22 cellular contexts compared by ENCODE assay signal in the genomic region with DNA sequence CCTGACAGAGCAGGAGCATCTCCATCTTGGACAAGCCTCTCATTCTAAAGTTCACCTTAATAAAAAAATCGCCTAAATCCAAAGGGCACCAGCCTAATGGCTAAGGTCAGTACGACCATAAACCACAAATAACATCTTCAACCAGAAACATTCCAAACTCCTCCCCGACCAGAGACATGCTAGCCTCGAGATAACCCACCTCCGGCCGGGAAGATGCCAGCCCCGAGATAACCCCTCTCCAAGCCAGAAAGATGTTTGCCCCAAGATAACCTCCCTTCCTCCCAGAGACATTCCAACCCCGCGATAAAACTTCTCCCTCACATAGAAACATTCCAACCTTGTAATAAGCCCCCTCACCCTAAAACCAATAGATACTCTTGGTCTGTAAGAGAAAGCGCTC.
"Had no signal": no experiment of that assay in that cellular context is flagged by ENCODE, and none has a peak within 500 bp of the region (broad histone marks: within the 10 kb centered on the region; RNA-seq: fewer than 3 reads in every experiment).

No MANE protein-coding gene starts in this region.

- H3K27ac Mint-ChIP-seq: activated CD4-positive, alpha-beta memory T cell treated with anti-CD3 and anti-CD28 coated beads, Interleukin-2, amount 10 ng/mL, durations not matched to agents 7 days and 5 days; activated CD4-positive, alpha-beta T cell treated with anti-CD3 and anti-CD28 coated beads, Interleukin-2, amount 10 ng/mL, durations not matched to agents 24 days and 14 days; activated T-helper 17 cell treated with anti-CD3 and anti-CD28 coated beads, Interleukin-2, amount 50 U/mL, for 72 hours; dendritic cell treated with granulocyte-macrophage colony-stimulating factor and Interleukin-4, amounts not matched to agents 40 ng/mL and 50 ng/mL, for 4 days; naive thymus-derived CD4-positive, alpha-beta T cell had no signal

- H3K9ac ChIP-seq: parathyroid adenoma had no signal

- H3K27me3 ChIP-seq: brain microvascular endothelial cell, right atrium auricular region, tibial nerve had no signal

- H3K36me3 ChIP-seq: brain microvascular endothelial cell, left ventricle myocardium inferior, right atrium auricular region, tibial nerve had no signal

- H3K9me3 Mint-ChIP-seq: activated CD4-positive, alpha-beta memory T cell treated with anti-CD3 and anti-CD28 coated beads, Interleukin-2, amount 10 ng/mL, durations not matched to agents 7 days and 5 days; activated CD4-positive, alpha-beta T cell treated with anti-CD3 and anti-CD28 coated beads, Interleukin-2, amount 10 ng/mL, durations not matched to agents 24 days and 14 days; activated T-cell treated with anti-CD3 and anti-CD28 coated beads, Interleukin-2, amount 50 U/mL, for 4 hours; dendritic cell treated with granulocyte-macrophage colony-stimulating factor and Interleukin-4, amounts not matched to agents 40 ng/mL and 50 ng/mL, for 4 days had no signal

- H3K4me1 Mint-ChIP-seq: activated CD4-positive, alpha-beta memory T cell treated with anti-CD3 and anti-CD28 coated beads, Interleukin-2, amount 10 ng/mL, durations not matched to agents 7 days and 5 days; activated CD4-positive, alpha-beta T cell treated with anti-CD3 and anti-CD28 coated beads, Interleukin-2, amount 10 ng/mL, durations not matched to agents 24 days and 14 days; activated T-helper 17 cell treated with anti-CD3 and anti-CD28 coated beads, Interleukin-2, amount 50 U/mL, for 72 hours; naive thymus-derived CD4-positive, alpha-beta T cell; neural crest cell had no signal

- H3K27me3 Mint-ChIP-seq: activated CD4-positive, alpha-beta memory T cell treated with anti-CD3 and anti-CD28 coated beads, Interleukin-2, amount 10 ng/mL, durations not matched to agents 7 days and 5 days had no signal

- DNase-seq: activated CD4-positive, alpha-beta memory T cell treated with anti-CD3 and anti-CD28 coated beads, Interleukin-2, amount 10 ng/mL, durations not matched to agents 7 days and 5 days; activated CD4-positive, alpha-beta T cell treated with anti-CD3 and anti-CD28 coated beads, Interleukin-2, amount 10 ng/mL, durations not matched to agents 24 days and 14 days; activated CD4-positive, CD25-positive, alpha-beta regulatory T cell treated with anti-CD3 and anti-CD28 coated beads, Interleukin-2, amount 50 U/mL, for 72 hours; activated gamma-delta T cell treated with Interleukin-2 at 50 U/mL for 16 hours; activated naive CD4-positive, alpha-beta T cell treated with anti-CD3 and anti-CD28 coated beads, Interleukin-2, amount 50 U/mL, for 16 hours; activated T-cell treated with anti-CD3 and anti-CD28 coated beads, Interleukin-2, amount 50 U/mL, for 4 hours; amniotic stem cell; brain microvascular endothelial cell; central memory CD4-positive, alpha-beta T cell; left ventricle myocardium inferior; midbrain; naive thymus-derived CD4-positive, alpha-beta T cell; nucleus accumbens; stimulated activated CD4-positive, alpha-beta T cell treated with anti-CD3 and anti-CD28 coated beads, Interleukin-2, amount 100 ng/mL, for 48 hours; stimulated activated naive CD4-positive, alpha-beta T cell treated with Interleukin-2 at 50 U/mL for 16 hours; T-helper 2 cell had no signal

- H3K79me2 ChIP-seq: parathyroid adenoma had no signal

- H3K4me3 Mint-ChIP-seq: activated CD4-positive, alpha-beta memory T cell treated with anti-CD3 and anti-CD28 coated beads, Interleukin-2, amount 10 ng/mL, durations not matched to agents 7 days and 5 days; activated CD4-positive, alpha-beta T cell treated with anti-CD3 and anti-CD28 coated beads, Interleukin-2, amount 10 ng/mL, durations not matched to agents 24 days and 14 days; activated T-cell treated with anti-CD3 and anti-CD28 coated beads, Interleukin-2, amount 50 U/mL, for 4 hours; activated T-helper 17 cell treated with anti-CD3 and anti-CD28 coated beads, Interleukin-2, amount 50 U/mL, for 72 hours; dendritic cell treated with granulocyte-macrophage colony-stimulating factor and Interleukin-4, amounts not matched to agents 40 ng/mL and 50 ng/mL, for 4 days; naive thymus-derived CD4-positive, alpha-beta T cell; neural crest cell had no signal

- H3K9me3 ChIP-seq: left ventricle myocardium inferior, right atrium auricular region, tibial nerve had no signal

- H3K4me3 ChIP-seq: left ventricle myocardium inferior, right atrium auricular region, tibial nerve had no signal

- H2AFZ ChIP-seq: parathyroid adenoma had no signal

- H3K36me3 Mint-ChIP-seq: naive thymus-derived CD4-positive, alpha-beta T cell had no signal

- H3K27ac ChIP-seq: brain microvascular endothelial cell, left ventricle myocardium inferior, parathyroid adenoma, right atrium auricular region, tibial nerve had no signal

- H3K4me1 ChIP-seq: left ventricle myocardium inferior, parathyroid adenoma, right atrium auricular region, tibial nerve had no signal
